15 cellular contexts compared by ENCODE assay signal in the genomic region with DNA sequence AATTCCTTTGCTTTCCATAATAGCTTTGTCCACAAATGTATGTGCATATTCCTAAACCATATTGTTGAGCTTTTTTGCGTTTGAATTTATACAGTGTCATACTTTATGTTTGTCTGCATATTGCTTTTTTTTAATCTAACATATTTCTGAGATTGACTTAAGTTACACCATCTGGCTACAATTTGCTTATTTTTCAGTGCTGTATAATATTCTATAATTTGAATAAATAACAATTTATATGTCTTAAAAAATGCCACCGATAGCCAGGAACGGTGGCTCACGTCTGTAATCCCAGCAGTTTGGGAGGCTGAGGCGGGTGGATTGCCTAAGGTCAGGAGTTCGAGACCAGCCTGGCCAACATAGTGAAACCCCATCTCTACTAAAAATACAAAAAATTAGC. TPM values are rescaled to one million over a fixed set of nuclear protein-coding genes. Genes with fewer than 3 reads are reported as not detected.
DNase-seq lines count a peak whose midpoint lies in the region; ATAC-seq and TF ChIP-seq lines count a peak whose summit lies in the region.
"Had no signal": no experiment of that assay in that cellular context is flagged by ENCODE, and none has a peak within 500 bp of the region (broad histone marks: within the 10 kb centered on the region; RNA-seq: fewer than 3 reads in every experiment).

No MANE protein-coding gene starts in this region.

- H2AFZ ChIP-seq in GM23248 (peak overlapping the region; percentile 98; the same call in 1 of the 2 replicates), neural cell (ENCODE audit: low read depth, low read length) (no peak overlapping the region)

- H3K4me3 Mint-ChIP-seq in T-helper 17 cell = peak overlapping the region; percentile 97
- H3K4me3 Mint-ChIP-seq in glutamatergic neuron (ENCODE audit: unreplicated experiment) = peak overlapping the region; percentile 88
- no peak overlapping the region for H3K4me3 Mint-ChIP-seq in activated CD8-positive, alpha-beta T cell treated with anti-CD3 and anti-CD28 coated beads for 36 hours

- H3K9me2 ChIP-seq in GM23248 (ENCODE audit: insufficient read depth) = no peaks in the 10 kb centered on the region
- H3K9me2 ChIP-seq in neural cell (ENCODE audit: insufficient read depth, low read length) = no peaks in the 10 kb centered on the region

- DNase-seq in GM23248 (no peak), T-helper 17 cell (no peak), glutamatergic neuron (no peak), germinal center (ENCODE audit: low spot score) (no peak), esophagus squamous epithelium (lab: John Stamatoyannopoulos, UW) (no peak)
- DNase-seq in activated CD8-positive, alpha-beta T cell treated with anti-CD3 and anti-CD28 coated beads for 36 hours = no peak
- DNase-seq: DMS 273 treated with DMSO at 0.1 percent for 48 hours, HCEC 1CT, NCI-H1436, NCI-H2029 treated with DMSO at 0.1 percent for 48 hours had no signal

- H3K27ac ChIP-seq in GM23248 = no peak overlapping the region
- H3K27ac ChIP-seq in neural cell (ENCODE audit: low read length) = peak overlapping the region; percentile 93
- H3K27ac ChIP-seq in esophagus squamous epithelium = no peak overlapping the region

- ATAC-seq in T-helper 17 cell (no peak), HG03196 (IDR thresholded peaks at IDR 0.05; ENCODE audit: unreplicated experiment) (no peak)
- no peak for ATAC-seq in activated CD8-positive, alpha-beta T cell treated with anti-CD3 and anti-CD28 coated beads for 36 hours

- H3K27me3 Mint-ChIP-seq in T-helper 17 cell (peaks cover 27% of the 10 kb centered on the region), glutamatergic neuron (ENCODE audit: unreplicated experiment) (peaks cover 2% of the 10 kb centered on the region)
- peaks cover 11% of the 10 kb centered on the region for H3K27me3 Mint-ChIP-seq in activated CD8-positive, alpha-beta T cell treated with anti-CD3 and anti-CD28 coated beads for 36 hours

- H3K4me3 ChIP-seq in GM23248 = no peak overlapping the region
- peak overlapping the region; percentile 83 for H3K4me3 ChIP-seq in neural cell (ENCODE audit: low read length)
- H3K4me3 ChIP-seq in esophagus squamous epithelium = no peak overlapping the region

- intact Hi-C loops in esophagus squamous epithelium (cut with DNase I) = no loop called here
- intact Hi-C loops in activated CD8-positive, alpha-beta T cell treated with anti-CD3 and anti-CD28 coated beads for 36 hours (cut with micrococcal nuclease) = no loop called here

- H3K9me3 ChIP-seq in GM23248 (ENCODE audit: low read depth) = no peaks in the 10 kb centered on the region
- no peaks in the 10 kb centered on the region for H3K9me3 ChIP-seq in T-helper 17 cell (ENCODE audit: control insufficient read depth, low read length, poor library complexity, severe bottlenecking)
- no peaks in the 10 kb centered on the region for H3K9me3 ChIP-seq in neural cell (ENCODE audit: low read length)
- H3K9me3 ChIP-seq in esophagus squamous epithelium = no peaks in the 10 kb centered on the region

- H4K20me1 ChIP-seq in GM23248 (ENCODE audit: insufficient read depth) = no peaks in the 10 kb centered on the region
- no peaks in the 10 kb centered on the region for H4K20me1 ChIP-seq in neural cell (ENCODE audit: insufficient read depth)

- WGBS in GM23248 (ENCODE audit: low coverage in 1 of 2, low lambda C conversion rate in 2 of 2, missing lambda C conversion rate in 2 of 2), 2 experiments = 65 to 66% methylated on average over 6 of the region's 6 CpGs
- 63 to 73% methylated on average over 6 of the region's 6 CpGs for WGBS in esophagus squamous epithelium, 2 donors

- no peaks in the 10 kb centered on the region for H3K36me3 ChIP-seq in GM23248 (ENCODE audit: low read depth)
- no peaks in the 10 kb centered on the region for H3K36me3 ChIP-seq in neural cell (ENCODE audit: insufficient read depth, low read length)
- H3K36me3 ChIP-seq in esophagus squamous epithelium = peaks cover 0 to 6% (median 0%) of the 10 kb centered on the region in 3 donors

- peaks cover 12% of the 10 kb centered on the region for H3K4me1 ChIP-seq in GM23248 (ENCODE audit: insufficient read depth)
- peaks cover 7 to 20% (median 14%) of the 10 kb centered on the region in 3 donors for H3K4me1 ChIP-seq in esophagus squamous epithelium

- peaks cover 7% of the 10 kb centered on the region for H3K9me3 Mint-ChIP-seq in glutamatergic neuron (ENCODE audit: unreplicated experiment)
- H3K9me3 Mint-ChIP-seq in activated CD8-positive, alpha-beta T cell treated with anti-CD3 and anti-CD28 coated beads for 36 hours = no peaks in the 10 kb centered on the region

- TF ChIP-seq POLR2A in esophagus squamous epithelium (IDR thresholded peaks at IDR 0.05) = no peak

- H3K36me3 Mint-ChIP-seq in T-helper 17 cell (ENCODE audit: low read depth) (peaks cover 2% of the 10 kb centered on the region), glutamatergic neuron (ENCODE audit: unreplicated experiment) (no peaks in the 10 kb centered on the region)
- H3K36me3 Mint-ChIP-seq in activated CD8-positive, alpha-beta T cell treated with anti-CD3 and anti-CD28 coated beads for 36 hours (ENCODE audit: low read depth) = no peaks in the 10 kb centered on the region

- H3K9ac ChIP-seq in GM23248 (no peak overlapping the region), neural cell (ENCODE audit: low read length) (peak overlapping the region; percentile 93)

- H3K4me1 Mint-ChIP-seq in T-helper 17 cell (peaks cover 11% of the 10 kb centered on the region), glutamatergic neuron (ENCODE audit: low read depth, unreplicated experiment) (peaks cover 16% of the 10 kb centered on the region)
- H3K4me1 Mint-ChIP-seq in activated CD8-positive, alpha-beta T cell treated with anti-CD3 and anti-CD28 coated beads for 36 hours (ENCODE audit: low read depth) = peaks cover 12% of the 10 kb centered on the region

- H3K4me2 ChIP-seq in GM23248 (ENCODE audit: unreplicated experiment) = no peak overlapping the region
- H3K4me2 ChIP-seq in neural cell (ENCODE audit: low read length) = no peak overlapping the region

- no peak for TF ChIP-seq RAD21 in neural cell (conservative IDR thresholded peaks at IDR 0.05)

- H3K27ac Mint-ChIP-seq in T-helper 17 cell = peak overlapping the region; percentile 60
- H3K27ac Mint-ChIP-seq in glutamatergic neuron (ENCODE audit: unreplicated experiment) = peak overlapping the region; percentile 99
- no peak overlapping the region for H3K27ac Mint-ChIP-seq in activated CD8-positive, alpha-beta T cell treated with anti-CD3 and anti-CD28 coated beads for 36 hours

- no peak for TF ChIP-seq CTCF in glutamatergic neuron (IDR thresholded peaks at IDR 0.05; ENCODE audit: partially characterized antibody, unreplicated experiment)
- TF ChIP-seq CTCF in neural cell (IDR thresholded peaks at IDR 0.05; ENCODE audit: poor library complexity, severe bottlenecking) = no peak
- TF ChIP-seq CTCF in esophagus squamous epithelium (IDR thresholded peaks at IDR 0.05) = no peak
- TF ChIP-seq CTCF in activated CD8-positive, alpha-beta T cell treated with anti-CD3 and anti-CD28 coated beads for 36 hours (IDR thresholded peaks at IDR 0.05) = no peak

- H3K27me3 ChIP-seq in GM23248 (replicated peaks; ENCODE audit: insufficient read depth) = no peaks in the 10 kb centered on the region
- no peaks in the 10 kb centered on the region for H3K27me3 ChIP-seq in neural cell (ENCODE audit: insufficient read depth, low read depth, low read length)
- peaks cover 0 to 27% (median 2%) of the 10 kb centered on the region in 4 donors for H3K27me3 ChIP-seq in esophagus squamous epithelium

- H3K79me2 ChIP-seq in GM23248 (ENCODE audit: insufficient read depth) = no peaks in the 10 kb centered on the region
- no peaks in the 10 kb centered on the region for H3K79me2 ChIP-seq in neural cell (replicated peaks; ENCODE audit: insufficient read depth, low read length)

- 0 out of 2 replicates have a peak, but pooled peaks cover 4% of the 10 kb centered on the region for H3F3A ChIP-seq in GM23248 (ENCODE audit: insufficient read depth)
- H3F3A ChIP-seq in neural cell (ENCODE audit: insufficient read depth, low read length, poor library complexity, severe bottlenecking) = no peaks in the 10 kb centered on the region

- POLR2A ChIA-PET in activated CD8-positive, alpha-beta T cell treated with anti-CD3 and anti-CD28 coated beads for 36 hours (lab: Charles Lee) = interaction anchor here (0.6 to 1.3 kb wide), 2 partner anchors 12 to 505 kb away, joined by 4 to 6 read pairs; no protein-coding TSS in a partner anchor

- CTCF ChIA-PET in activated CD8-positive, alpha-beta T cell treated with anti-CD3 and anti-CD28 coated beads for 36 hours (lab: Charles Lee) = interaction anchor here (1.2 kb wide), 1 partner anchor 30 kb away, joined by 3 read pairs; no protein-coding TSS in a partner anchor

- TF ChIP-seq EP300 in neural cell (conservative IDR thresholded peaks at IDR 0.05; ENCODE audit: poor library complexity, severe bottlenecking) = no peak

- in situ Hi-C loops in GM23248 (cut with MboI) = loop anchor here (25.0 kb wide), 2 partner anchors 980 to 1180 kb away; a partner anchor contains a TSS

TF ChIP-seq in neural cell, 6 proteins besides CTCF, POLR2A, EP300 and RAD21 (continues in another document):
- TF ChIP-seq TAF1 (IDR thresholded peaks at IDR 0.05; ENCODE audit: low read depth) (no peak), POLR2AphosphoS5 (IDR thresholded peaks at IDR 0.05) (no peak)

RNA-seq across cellular contexts. Expression of a gene that starts 1.5 kb away (rescaled TPM):
- 20.7 and 28.7 TPM in 2 replicates for total RNA-seq in GM23248 (2014; rRNA removed; shearing (Covaris generic))
- 22.6 and 24.4 TPM in 2 replicates for polyA plus RNA-seq in GM23248 (2016; fragmentation: Nextera tagmentation; extraction: Ambion mirVana)
- not detected for total RNA-seq in T-helper 17 cell
- total RNA-seq in glutamatergic neuron (ENCODE audit: unreplicated experiment) = 28.4 TPM
- 6.0 and 9.1 TPM in 2 replicates for polyA plus RNA-seq in neural cell
- 2.5 and 4.9 TPM in 2 replicates for polyA minus RNA-seq in neural cell
- 1 to 10 TPM; 3.6 to 7.2 (median 5.2) TPM for total RNA-seq in esophagus squamous epithelium
- total RNA-seq in activated CD8-positive, alpha-beta T cell treated with anti-CD3 and anti-CD28 coated beads for 36 hours = 1 to 10 TPM; 3.7 to 4.6 TPM

RNA-seq across cellular contexts. Expression of a gene that starts 7.9 kb away (rescaled TPM):
- total RNA-seq in GM23248 (2014; rRNA removed; shearing (Covaris generic)) = not detected in 2 replicates
- polyA plus RNA-seq in GM23248 (2016; fragmentation: Nextera tagmentation; extraction: Ambion mirVana) (not detected in 2 replicates), neural cell (not detected in 2 replicates)
- total RNA-seq in T-helper 17 cell (not detected), glutamatergic neuron (ENCODE audit: unreplicated experiment) (0.76 TPM), esophagus squamous epithelium (not detected)
- not detected in 2 replicates for polyA minus RNA-seq in neural cell
- not detected for total RNA-seq in activated CD8-positive, alpha-beta T cell treated with anti-CD3 and anti-CD28 coated beads for 36 hours
- total RNA-seq: HepG2 had no signal
- polyA plus RNA-seq: AG04450, BJ, HepG2 had no signal
